ENCODE assay signal across 1 cellular context in the genomic region with DNA sequence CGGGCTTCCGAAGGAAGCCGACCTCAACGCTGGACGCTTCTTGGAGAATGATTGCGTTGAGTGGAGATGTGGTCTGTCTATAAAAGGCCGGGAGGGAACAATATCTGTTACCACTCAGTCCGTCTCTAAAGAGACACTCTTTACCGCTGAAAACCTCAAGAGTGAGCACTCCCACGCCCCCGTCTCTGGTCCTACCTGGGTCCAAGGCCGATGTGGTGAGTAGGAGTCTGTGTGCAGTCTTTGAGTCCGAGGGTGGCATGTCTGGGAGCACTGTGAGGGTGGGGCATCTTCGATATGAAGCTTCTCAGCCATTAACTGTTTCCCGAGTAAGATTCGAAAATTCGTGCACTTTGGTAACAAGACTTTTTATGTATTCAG.
TF ChIP-seq lines count a peak whose summit lies in the region.

No MANE protein-coding gene starts in this region.

TF ChIP-seq in K562, 482 proteins besides CTCF, POLR2A, EP300 and RAD21:
- TF ChIP-seq EGR1 (conservative IDR thresholded peaks at IDR 0.05) (peak; percentile 66), ILK (tag; IDR thresholded peaks at IDR 0.05; ENCODE audit: borderline replicate concordance, low read depth) (no peak), RBBP5 (IDR thresholded peaks at IDR 0.05; ENCODE audit: borderline replicate concordance, insufficient read depth, low read length, poor library complexity, severe bottlenecking) (no peak), ZBTB2 (IDR thresholded peaks at IDR 0.05) (0 out of 2 replicates have a peak, but pooled peaks have one; percentile 1), E2F6 (IDR thresholded peaks at IDR 0.05; ENCODE audit: borderline replicate concordance in 1 of 2, extremely low read depth in 1 of 2, insufficient read depth in 1 of 2, insufficient read length in 1 of 2, low read depth in 1 of 2, low read length in 1 of 2, poor library complexity in 1 of 2, severe bottlenecking in 1 of 2) (peak in 1 of 2 experiments; percentile 38), SMARCA4 (IDR thresholded peaks at IDR 0.05) (0 out of 2 replicates have a peak, but pooled peaks have one; percentile 16)
- TF ChIP-seq, protein P1, sequence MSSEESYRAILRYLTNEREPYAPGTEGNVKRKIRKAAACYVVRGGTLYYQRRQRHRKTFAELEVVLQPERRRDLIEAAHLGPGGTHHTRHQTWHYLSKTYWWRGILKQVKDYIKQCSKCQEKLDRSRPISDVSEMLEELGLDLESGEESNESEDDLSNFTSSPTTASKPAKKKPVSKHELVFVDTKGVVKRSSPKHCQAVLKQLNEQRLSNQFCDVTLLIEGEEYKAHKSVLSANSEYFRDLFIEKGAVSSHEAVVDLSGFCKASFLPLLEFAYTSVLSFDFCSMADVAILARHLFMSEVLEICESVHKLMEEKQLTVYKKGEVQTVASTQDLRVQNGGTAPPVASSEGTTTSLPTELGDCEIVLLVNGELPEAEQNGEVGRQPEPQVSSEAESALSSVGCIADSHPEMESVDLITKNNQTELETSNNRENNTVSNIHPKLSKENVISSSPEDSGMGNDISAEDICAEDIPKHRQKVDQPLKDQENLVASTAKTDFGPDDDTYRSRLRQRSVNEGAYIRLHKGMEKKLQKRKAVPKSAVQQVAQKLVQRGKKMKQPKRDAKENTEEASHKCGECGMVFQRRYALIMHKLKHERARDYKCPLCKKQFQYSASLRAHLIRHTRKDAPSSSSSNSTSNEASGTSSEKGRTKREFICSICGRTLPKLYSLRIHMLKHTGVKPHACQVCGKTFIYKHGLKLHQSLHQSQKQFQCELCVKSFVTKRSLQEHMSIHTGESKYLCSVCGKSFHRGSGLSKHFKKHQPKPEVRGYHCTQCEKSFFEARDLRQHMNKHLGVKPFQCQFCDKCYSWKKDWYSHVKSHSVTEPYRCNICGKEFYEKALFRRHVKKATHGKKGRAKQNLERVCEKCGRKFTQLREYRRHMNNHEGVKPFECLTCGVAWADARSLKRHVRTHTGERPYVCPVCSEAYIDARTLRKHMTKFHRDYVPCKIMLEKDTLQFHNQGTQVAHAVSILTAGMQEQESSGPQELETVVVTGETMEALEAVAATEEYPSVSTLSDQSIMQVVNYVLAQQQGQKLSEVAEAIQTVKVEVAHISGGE (CRISPR knock-in tag; IDR thresholded peaks at IDR 0.05), result peak in 1 of 3 experiments; percentile 89; a peak in 2 of 6 replicates
